ENCODE assay signal across 10 cellular contexts in the genomic region with DNA sequence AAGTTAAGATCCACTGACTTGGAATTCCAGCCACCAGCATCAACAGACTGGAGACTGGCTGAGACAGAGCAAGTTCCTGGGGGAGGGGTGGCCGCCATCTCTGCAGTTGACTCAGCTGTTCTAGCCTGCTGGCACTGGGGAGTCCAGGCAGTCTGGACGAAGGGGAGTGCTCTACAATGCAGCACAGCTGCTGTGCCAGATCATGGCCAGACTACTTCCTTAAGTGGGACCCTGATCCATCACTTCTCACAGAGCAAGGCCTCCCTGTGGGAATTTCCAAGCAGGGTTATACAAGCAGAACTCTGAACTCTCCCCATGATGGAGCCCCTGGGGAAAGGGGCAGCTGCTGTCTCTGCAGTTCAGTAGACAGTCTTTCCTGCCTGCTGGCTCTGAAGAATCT. TPM values are rescaled to one million over a fixed set of nuclear protein-coding genes. Genes with fewer than 3 reads are reported as not detected.
DNase-seq lines count a peak whose midpoint lies in the region; ATAC-seq, FAIRE-seq and TF ChIP-seq lines count a peak whose summit lies in the region.
"Had no signal": no experiment of that assay in that cellular context is flagged by ENCODE, and none has a peak within 500 bp of the region (broad histone marks: within the 10 kb centered on the region; RNA-seq: fewer than 3 reads in every experiment).

No MANE protein-coding gene starts in this region.

- no peak for ATAC-seq in HG02610 (IDR thresholded peaks at IDR 0.05; ENCODE audit: unreplicated experiment)

- H3K4me2 ChIP-seq in endothelial cell of umbilical vein (ENCODE audit: insufficient read depth, low read length) (no peak overlapping the region), mesendoderm (ENCODE audit: low read length) (no peak overlapping the region)

- CTCF ChIA-PET in endothelial cell of umbilical vein (lab: Charles Lee), result no interaction called here

- H3K18ac ChIP-seq in mesendoderm (ENCODE audit: low read length), result no peak overlapping the region

- no TSS peak for BruUV-seq in endothelial cell of umbilical vein (replicated peaks; lab: Mats Ljungman, UMichigan)

- intact Hi-C loops in endothelial cell of umbilical vein (cut with micrococcal nuclease), result no loop called here

- H3K79me2 ChIP-seq in endothelial cell of umbilical vein (ENCODE audit: control insufficient read depth, insufficient read depth, low read length), result no peaks in the 10 kb centered on the region
- no peaks in the 10 kb centered on the region for H3K79me2 ChIP-seq in mesendoderm (ENCODE audit: control insufficient read depth, insufficient read depth, low read length)

- no peak overlapping the region for H3K4ac ChIP-seq in mesendoderm (ENCODE audit: low read depth, low read length)

- H3K36me3 ChIP-seq in endothelial cell of umbilical vein (ENCODE audit: control insufficient read depth in 2 of 2, extremely low read depth in 1 of 2, insufficient read depth in 2 of 2, low read length in 2 of 2), result no peaks in the 10 kb centered on the region
- H3K36me3 ChIP-seq in mesendoderm (ENCODE audit: control insufficient read depth, insufficient read depth, low read length), result no peaks in the 10 kb centered on the region

- TF ChIP-seq POLR2A in endothelial cell of umbilical vein (IDR thresholded peaks at IDR 0.05; ENCODE audit: low read depth, low read length), result no peak

- TF ChIP-seq CTCF in AG10803 (conservative IDR thresholded peaks at IDR 0.05; ENCODE audit: low read length) (no peak), endothelial cell of umbilical vein (IDR thresholded peaks at IDR 0.05; ENCODE audit: extremely low read depth in 1 of 2, insufficient read depth in 1 of 2, low read depth in 1 of 2, low read length in 2 of 2) (no peak)

- H4K8ac ChIP-seq in mesendoderm (ENCODE audit: low read depth, low read length), result no peak overlapping the region

- H2BK120ac ChIP-seq in mesendoderm (ENCODE audit: low read depth, low read length), result no peak overlapping the region

- H3K4me3 ChIP-seq in AG10803 (ENCODE audit: low read length) (no peak overlapping the region), endothelial cell of umbilical vein (replicated peaks in 1 of 3; ENCODE audit: insufficient read depth in 1 of 3, low read depth in 1 of 3, low read length in 3 of 3) (no peak overlapping the region), mesendoderm (ENCODE audit: low read length) (no peak overlapping the region)

- H3K4me1 ChIP-seq in endothelial cell of umbilical vein (ENCODE audit: control insufficient read depth, extremely low read depth, insufficient read depth, low read length), result no peaks in the 10 kb centered on the region
- H3K4me1 ChIP-seq in mesendoderm (ENCODE audit: control insufficient read depth, low read depth, low read length), result no peaks in the 10 kb centered on the region

- H3K23ac ChIP-seq in mesendoderm (ENCODE audit: low read length), result no peak overlapping the region

- POLR2A ChIA-PET in endothelial cell of umbilical vein (lab: Charles Lee), result no interaction called here

- no peaks in the 10 kb centered on the region for H3K79me1 ChIP-seq in mesendoderm (ENCODE audit: low read length)

- no peak overlapping the region for H2AFZ ChIP-seq in endothelial cell of umbilical vein (ENCODE audit: low read depth, low read length)

- no peak overlapping the region for H2BK5ac ChIP-seq in mesendoderm (ENCODE audit: low read length)

- H3K27ac ChIP-seq in endothelial cell of umbilical vein (ENCODE audit: insufficient read depth, low read depth, low read length) (no peak overlapping the region), mesendoderm (ENCODE audit: low read depth, low read length) (no peak overlapping the region)

- no CpG with 5 or more reads among the region's 2 CpGs for WGBS in mesendoderm (ENCODE audit: extremely low coverage, insufficient coverage, low lambda C conversion rate)

- DNase-seq in AG10803 (ENCODE audit: low read depth) (peak; percentile 18), M059J (ENCODE audit: low read depth) (peak; percentile 31), endothelial cell of umbilical vein (ENCODE audit: low read depth, low spot score) (peak; percentile 10), mesendoderm (peak; percentile 67), NCI-H2196 (lab: John Stamatoyannopoulos, UW; ENCODE audit: unreplicated experiment) (no peak), T-helper 9 cell (no peak), T-helper 1 cell (no peak)
- DNase-seq: activated CD4-positive, alpha-beta T cell treated with anti-CD3 and anti-CD28 coated beads, Interleukin-2, amount 10 ng/mL, durations not matched to agents 7 days and 5 days; CD4-positive, alpha-beta T cell had no signal

- dilution Hi-C loops in endothelial cell of umbilical vein (cut with MboI; ENCODE audit: extremely low pct_ligation_motif_present, low sequenced_read_pairs), result no loop called here

- H3K9me3 ChIP-seq in endothelial cell of umbilical vein (replicated peaks; ENCODE audit: control insufficient read depth, insufficient read depth, low read length), result peaks cover 2% of the 10 kb centered on the region

- no peak overlapping the region for H4K5ac ChIP-seq in mesendoderm (ENCODE audit: low read length)

- H2AK5ac ChIP-seq in mesendoderm (ENCODE audit: low read length), result no peak overlapping the region

- H4K20me1 ChIP-seq in endothelial cell of umbilical vein (replicated peaks; ENCODE audit: control insufficient read depth, extremely low read depth, insufficient read depth, low read length), result no peaks in the 10 kb centered on the region

- H3K9me1 ChIP-seq in endothelial cell of umbilical vein (replicated peaks; ENCODE audit: control insufficient read depth, extremely low read depth, insufficient read depth, low read length), result no peaks in the 10 kb centered on the region

- no peak overlapping the region for H2BK15ac ChIP-seq in mesendoderm (replicated peaks; ENCODE audit: low read depth)

- no peaks in the 10 kb centered on the region for H3K27me3 ChIP-seq in endothelial cell of umbilical vein (ENCODE audit: control insufficient read depth in 2 of 2, insufficient read depth in 2 of 2, low read length in 2 of 2)
- H3K27me3 ChIP-seq in mesendoderm (ENCODE audit: insufficient read depth, low read length, poor library complexity), result no peaks in the 10 kb centered on the region

- H3K56ac ChIP-seq in mesendoderm (ENCODE audit: low read length), result no peak overlapping the region

- FAIRE-seq in endothelial cell of umbilical vein (lab: Jason Lieb, UNC), result no peak

- H3K9ac ChIP-seq in endothelial cell of umbilical vein (replicated peaks; ENCODE audit: extremely low read depth, insufficient read depth, low read length) (no peak overlapping the region), mesendoderm (ENCODE audit: low read length) (no peak overlapping the region)

TF ChIP-seq in endothelial cell of umbilical vein, 7 proteins besides CTCF, POLR2A, EP300 and RAD21:
- TF ChIP-seq GATA2 (IDR thresholded peaks at IDR 0.05; ENCODE audit: insufficient read depth, insufficient read length, low read depth, low read length), result no peak
- TF ChIP-seq, protein P1, sequence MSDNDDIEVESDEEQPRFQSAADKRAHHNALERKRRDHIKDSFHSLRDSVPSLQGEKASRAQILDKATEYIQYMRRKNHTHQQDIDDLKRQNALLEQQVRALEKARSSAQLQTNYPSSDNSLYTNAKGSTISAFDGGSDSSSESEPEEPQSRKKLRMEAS (IDR thresholded peaks at IDR 0.05; ENCODE audit: insufficient read depth, insufficient read length), result no peak

RNA-seq across cellular contexts. Expression of a gene that starts 35.2 kb away (rescaled TPM):
- total RNA-seq in M059J (2014; rRNA removed; shearing (Covaris generic)), result 4.8 and 5.4 TPM in 2 replicates
- 5.7 and 7.6 TPM in 2 replicates for total RNA-seq in endothelial cell of umbilical vein
- polyA plus RNA-seq in endothelial cell of umbilical vein, result 1.4 and 1.9 TPM in 2 replicates
- 1.7 and 2.0 TPM in 2 replicates for polyA plus RNA-seq in endothelial cell of umbilical vein (2011; cell fraction: cytosol; rRNA removed)
- 3.8 and 4.0 TPM in 2 replicates for polyA plus RNA-seq in endothelial cell of umbilical vein (2011; cell fraction: nucleus; rRNA removed)
- 2.9 and 4.2 TPM in 2 replicates for polyA plus RNA-seq in endothelial cell of umbilical vein (2012)
- polyA minus RNA-seq in endothelial cell of umbilical vein, result 6.6 and 7.3 TPM in 2 replicates
- polyA minus RNA-seq in endothelial cell of umbilical vein (2011; cell fraction: cytosol; rRNA and poly(A)+ RNA removed), result not detected
- 3.7 and 5.5 TPM in 2 replicates for polyA minus RNA-seq in endothelial cell of umbilical vein (2011; cell fraction: nucleus; rRNA and poly(A)+ RNA removed)
- polyA plus RNA-seq in mesendoderm (2013, experiment 1 of 2), result 1.4 TPM
- polyA plus RNA-seq in mesendoderm (2013, experiment 2 of 2), result 1.3 TPM
- total RNA-seq: CD4-positive, alpha-beta T cell had no signal

RNA-seq across cellular contexts. Expression of a gene that starts 44.9 kb away (rescaled TPM):
- 4.2 and 5.0 TPM in 2 replicates for total RNA-seq in M059J (2014; rRNA removed; shearing (Covaris generic))
- total RNA-seq in endothelial cell of umbilical vein, result 4.0 and 4.6 TPM in 2 replicates
- 2.1 and 3.4 TPM in 2 replicates for polyA plus RNA-seq in endothelial cell of umbilical vein
- polyA plus RNA-seq in endothelial cell of umbilical vein (2011; cell fraction: cytosol; rRNA removed), result 3.0 and 5.5 TPM in 2 replicates
- polyA plus RNA-seq in endothelial cell of umbilical vein (2011; cell fraction: nucleus; rRNA removed), result 2.5 and 4.7 TPM in 2 replicates
- polyA plus RNA-seq in endothelial cell of umbilical vein (2012), result 3.8 and 4.7 TPM in 2 replicates
- 3.8 and 5.2 TPM in 2 replicates for polyA minus RNA-seq in endothelial cell of umbilical vein
- 0.61 TPM for polyA minus RNA-seq in endothelial cell of umbilical vein (2011; cell fraction: cytosol; rRNA and poly(A)+ RNA removed)
- polyA minus RNA-seq in endothelial cell of umbilical vein (2011; cell fraction: nucleus; rRNA and poly(A)+ RNA removed), result 3.3 and 8.9 TPM in 2 replicates
- polyA plus RNA-seq in mesendoderm (2013, experiment 1 of 2), result 5.3 TPM
- polyA plus RNA-seq in mesendoderm (2013, experiment 2 of 2), result 5.9 TPM
- total RNA-seq: activated CD4-positive, alpha-beta T cell treated with anti-CD3 and anti-CD28 coated beads, Interleukin-2, amount 10 ng/mL, durations not matched to agents 7 days and 5 days had no signal

Comparison
In these comparisons a context has a peak if more than half of its experiments do, and no peak if none do; other contexts are left out.
1. DNase-seq: peak in AG10803 (single experiment), M059J (single experiment), endothelial cell of umbilical vein (single experiment) and mesendoderm (single experiment); none in NCI-H2196 (single experiment), T-helper 9 cell (single experiment) and T-helper 1 cell (0 of 5).